ENCODE assay signal across 13 cellular contexts in the genomic region with DNA sequence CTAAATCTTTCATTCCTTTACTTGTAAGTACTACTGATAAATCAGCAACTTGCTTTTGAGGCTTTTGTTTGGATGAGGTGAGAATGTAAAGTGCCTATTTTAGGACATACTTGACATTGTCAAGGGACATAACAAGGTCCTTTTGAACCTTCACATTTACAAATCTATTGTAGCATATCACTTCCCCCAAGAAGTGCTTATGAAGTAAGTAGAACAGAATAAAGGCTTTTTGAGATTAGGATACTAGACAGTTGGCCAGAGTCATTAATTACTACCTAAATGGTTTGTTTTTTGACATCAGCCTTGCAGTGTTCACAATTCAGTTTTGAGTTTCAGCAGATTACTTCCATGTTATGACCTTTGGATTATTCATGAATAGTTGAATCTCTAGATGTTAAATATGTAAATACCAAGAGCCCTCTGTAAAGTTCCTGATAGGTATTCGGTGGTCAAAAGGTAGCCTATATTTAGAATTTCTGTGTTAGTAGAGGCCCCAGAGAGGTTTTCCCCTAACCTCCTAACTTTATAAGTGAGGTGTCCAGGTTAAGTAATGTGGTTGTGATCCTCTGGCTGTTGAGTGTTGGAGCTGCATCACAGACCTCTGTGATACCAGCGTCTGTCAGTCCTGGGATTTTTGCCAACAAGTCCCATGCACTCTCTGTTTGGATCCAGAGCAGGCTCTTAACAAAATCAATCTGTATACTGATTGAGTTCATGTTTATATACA.
A peak's percentile ranks its signal among the peaks of the same experiment; 100 is the strongest.
DNase-seq lines count a peak whose midpoint lies in the region; ATAC-seq, FAIRE-seq and TF ChIP-seq lines count a peak whose summit lies in the region.
"Had no signal": no experiment of that assay in that cellular context is flagged by ENCODE, and none has a peak within 500 bp of the region (broad histone marks: within the 10 kb centered on the region; RNA-seq: fewer than 3 reads in every experiment).

No MANE protein-coding gene starts in this region.

- peak overlapping the region; percentile 10 for H3K4me2 ChIP-seq in astrocyte (ENCODE audit: low read length)

- H3K9ac ChIP-seq in astrocyte (ENCODE audit: low read length), result no peak overlapping the region

- H3K27me3 ChIP-seq in astrocyte (ENCODE audit: insufficient read depth, low read length), result no peaks in the 10 kb centered on the region
- H3K27me3 ChIP-seq: testis had no signal

- no peaks in the 10 kb centered on the region for H3K4me1 ChIP-seq in astrocyte (ENCODE audit: insufficient read depth, low read length)
- H3K4me1 ChIP-seq: testis had no signal

- H3K4me1 Mint-ChIP-seq in astrocyte (ENCODE audit: low read depth, unreplicated experiment), result peaks cover 19% of the 10 kb centered on the region

- H3K4me3 Mint-ChIP-seq in astrocyte (ENCODE audit: unreplicated experiment), result no peak overlapping the region

- no peak for FAIRE-seq in astrocyte (lab: Jason Lieb, UNC)
- FAIRE-seq: islet of Langerhans had no signal

- CTCF ChIA-PET in GM10248 (lab: Yijun Ruan, JAX), result interaction anchor here (1.8 kb wide), 1 partner anchor 15 kb away, joined by 4 read pairs; no protein-coding TSS in a partner anchor

- no peaks in the 10 kb centered on the region for H3K27me3 Mint-ChIP-seq in astrocyte (ENCODE audit: low read depth, unreplicated experiment)

- H3K79me2 ChIP-seq in astrocyte (ENCODE audit: insufficient read depth, low read length), result peaks cover 6% of the 10 kb centered on the region

- no peaks in the 10 kb centered on the region for H3K9me3 ChIP-seq in astrocyte (ENCODE audit: insufficient read depth, low read depth, low read length)
- H3K9me3 ChIP-seq: testis had no signal

- POLR2A ChIA-PET in GM10248 (lab: Yijun Ruan, JAX), result no interaction called here

- no peak overlapping the region for H3K27ac Mint-ChIP-seq in astrocyte (ENCODE audit: unreplicated experiment)

- H3K9me3 Mint-ChIP-seq in astrocyte (ENCODE audit: unreplicated experiment), result peaks cover 4% of the 10 kb centered on the region

- no peaks in the 10 kb centered on the region for H3K36me3 ChIP-seq in astrocyte (ENCODE audit: insufficient read depth, low read length)

- H4K20me1 ChIP-seq in astrocyte (ENCODE audit: insufficient read depth, low read length), result peaks cover 18% of the 10 kb centered on the region

- no peak overlapping the region for H3K27ac ChIP-seq in astrocyte (ENCODE audit: low read depth, low read length)
- H3K27ac ChIP-seq: testis, VCaP had no signal

- H3K4me3 ChIP-seq in AG10803 (ENCODE audit: low read length), result no peak overlapping the region
- H3K4me3 ChIP-seq in HFF-Myc (replicated peaks; ENCODE audit: low read depth, low read length), result no peak overlapping the region
- no peak overlapping the region for H3K4me3 ChIP-seq in astrocyte (ENCODE audit: insufficient read depth, low read depth, low read length)
- H3K4me3 ChIP-seq: testis had no signal

- H3K36me3 Mint-ChIP-seq in astrocyte (ENCODE audit: low read depth, unreplicated experiment), result peaks cover 5% of the 10 kb centered on the region

- DNase-seq in AG10803 (ENCODE audit: low read depth), result peak; percentile 56
- DNase-seq in HFF-Myc (ENCODE audit: extremely low read depth, low read depth), result peak; percentile 47
- DNase-seq in astrocyte (ENCODE audit: low read depth), result peak; percentile 55
- peak; percentile 13 for DNase-seq in hepatic stellate cell (ENCODE audit: low spot score)
- no peak for DNase-seq in GM10248 (ENCODE audit: extremely low spot score)
- DNase-seq: amygdala, NCI-H2081, testis had no signal

- no peak for ATAC-seq in HG03432 (IDR thresholded peaks at IDR 0.05; ENCODE audit: unreplicated experiment)
- ATAC-seq in esophagus mucosa, result no peak
- ATAC-seq in GM19452 (IDR thresholded peaks at IDR 0.05; ENCODE audit: unreplicated experiment), result no peak

- no peak overlapping the region for H2AFZ ChIP-seq in astrocyte (ENCODE audit: low read depth, low read length)

- TF ChIP-seq CTCF in AG10803 (conservative IDR thresholded peaks at IDR 0.05; ENCODE audit: low read length), result no peak
- TF ChIP-seq CTCF in HFF-Myc (IDR thresholded peaks at IDR 0.05; ENCODE audit: low read depth, low read length, missing control alignments), result no peak
- TF ChIP-seq CTCF in astrocyte (IDR thresholded peaks at IDR 0.05; ENCODE audit: insufficient read depth, low read depth, low read length), result no peak
- TF ChIP-seq CTCF in GM10248 (IDR thresholded peaks at IDR 0.05; ENCODE audit: control extremely low read depth, extremely low read depth, low read depth, missing control alignments), result no peak
